ENCODE assay signal across 12 cellular contexts in genomic region chr3:127457746-127458145, GRCh38.
DNase-seq lines count a peak whose midpoint lies in the region; TF ChIP-seq lines count a peak whose summit lies in the region.
"Had no signal": no experiment of that assay in that cellular context is flagged by ENCODE, and none has a peak within 500 bp of the region (broad histone marks: within the 10 kb centered on the region; RNA-seq: fewer than 3 reads in every experiment).

No MANE protein-coding gene starts in this region.

- peaks cover 19% of the 10 kb centered on the region for H3K4me1 Mint-ChIP-seq in chondrocyte (ENCODE audit: low read depth)

- H2AFZ ChIP-seq in osteoblast (ENCODE audit: low read length): no peak overlapping the region

- H3K36me3 Mint-ChIP-seq in chondrocyte (ENCODE audit: low read depth): no peaks in the 10 kb centered on the region
- H3K36me3 Mint-ChIP-seq: CD8-positive, alpha-beta T cell had no signal

- CTCF ChIA-PET in HEK293T (lab: Yijun Ruan, JAX): no interaction called here

- POLR2A ChIA-PET in HEK293T (lab: Yijun Ruan, JAX): no interaction called here

- H3K27ac Mint-ChIP-seq in chondrocyte (ENCODE audit: unreplicated experiment): no peak overlapping the region
- H3K27ac Mint-ChIP-seq: CD8-positive, alpha-beta T cell had no signal

- no peak for TF ChIP-seq CTCF in chondrocyte (IDR thresholded peaks at IDR 0.05)
- TF ChIP-seq CTCF in osteoblast (IDR thresholded peaks at IDR 0.05; ENCODE audit: extremely low read depth, low read depth, low read length): no peak

- no peaks in the 10 kb centered on the region for H3K36me3 ChIP-seq in osteoblast (ENCODE audit: insufficient read depth, low read length)

- peaks cover 39% of the 10 kb centered on the region for H3K27me3 ChIP-seq in osteoblast (ENCODE audit: insufficient read depth, low read length)

- H3K4me3 Mint-ChIP-seq in chondrocyte (ENCODE audit: unreplicated experiment): no peak overlapping the region
- H3K4me3 Mint-ChIP-seq: CD8-positive, alpha-beta T cell had no signal

- no peaks in the 10 kb centered on the region for H3K9me3 Mint-ChIP-seq in chondrocyte (ENCODE audit: low read depth)
- H3K9me3 Mint-ChIP-seq: CD8-positive, alpha-beta T cell had no signal

- H3K79me2 ChIP-seq in osteoblast (ENCODE audit: insufficient read depth, low read length): no peaks in the 10 kb centered on the region

- no peaks in the 10 kb centered on the region for H3K9me3 ChIP-seq in osteoblast (ENCODE audit: low read depth, low read length)

- DNase-seq in NCI-H1092 treated with DMSO at 0.1 percent for 48 hours (lab: John Stamatoyannopoulos, UW) (peak; percentile 75), NCI-H1092 (lab: John Stamatoyannopoulos, UW) (no peak), DMS79 (lab: John Stamatoyannopoulos, UW) (peak; percentile 97), chondrocyte (ENCODE audit: low spot score) (peak; percentile 36), osteoblast (ENCODE audit: insufficient read length, low spot score, missing footprints) (peak; percentile 18), SK-N-DZ (ENCODE audit: low spot score) (no peak), NOMO-1 treated with DMSO at 0.1 percent for 48 hours (lab: John Stamatoyannopoulos, UW; ENCODE audit: unreplicated experiment) (no peak), HEK293T (ENCODE audit: extremely low spot score) (no peak)
- DNase-seq: CD8-positive, alpha-beta T cell; HCEC 1CT; NCI-H1930 had no signal

- peaks cover 50% of the 10 kb centered on the region for H3K27me3 Mint-ChIP-seq in chondrocyte (ENCODE audit: low read depth)

- no peak overlapping the region for H3K4me3 ChIP-seq in osteoblast (ENCODE audit: insufficient read depth, low read length)

- peaks cover 14% of the 10 kb centered on the region for H3K4me1 ChIP-seq in osteoblast (ENCODE audit: insufficient read depth, low read length)

- H3K27ac ChIP-seq in osteoblast (ENCODE audit: low read depth, low read length): no peak overlapping the region
- H3K27ac ChIP-seq: 22Rv1 had no signal

- no peak overlapping the region for H3K4me2 ChIP-seq in osteoblast (ENCODE audit: insufficient read depth, low read length)

- H4K20me1 ChIP-seq in osteoblast (ENCODE audit: insufficient read depth, low read length): no peaks in the 10 kb centered on the region

TF ChIP-seq in HEK293T, 16 proteins besides CTCF, POLR2A, EP300 and RAD21:
- TF ChIP-seq HDGF (IDR thresholded peaks at IDR 0.05; ENCODE audit: borderline replicate concordance) (no peak), ARNT (IDR thresholded peaks at IDR 0.05) (no peak), TARDBP (IDR thresholded peaks at IDR 0.05) (no peak)

Comparison
In these comparisons a context has a peak if more than half of its experiments do, and no peak if none do; other contexts are left out.
1. DNase-seq: peak in NCI-H1092 treated with DMSO at 0.1 percent for 48 hours (single experiment), DMS79 (single experiment), chondrocyte (single experiment) and osteoblast (single experiment); none in NCI-H1092 (single experiment), SK-N-DZ (single experiment), NOMO-1 treated with DMSO at 0.1 percent for 48 hours (single experiment) and HEK293T (single experiment).